1 cellular context compared by ENCODE assay signal in genomic region chr13:31044658-31045620, GRCh38.
TF ChIP-seq lines count a peak whose summit lies in the region.

No MANE protein-coding gene starts in this region.

TF ChIP-seq in HepG2, 621 proteins besides CTCF, POLR2A, EP300 and RAD21 (continued from another document):
- TF ChIP-seq, protein P1, sequence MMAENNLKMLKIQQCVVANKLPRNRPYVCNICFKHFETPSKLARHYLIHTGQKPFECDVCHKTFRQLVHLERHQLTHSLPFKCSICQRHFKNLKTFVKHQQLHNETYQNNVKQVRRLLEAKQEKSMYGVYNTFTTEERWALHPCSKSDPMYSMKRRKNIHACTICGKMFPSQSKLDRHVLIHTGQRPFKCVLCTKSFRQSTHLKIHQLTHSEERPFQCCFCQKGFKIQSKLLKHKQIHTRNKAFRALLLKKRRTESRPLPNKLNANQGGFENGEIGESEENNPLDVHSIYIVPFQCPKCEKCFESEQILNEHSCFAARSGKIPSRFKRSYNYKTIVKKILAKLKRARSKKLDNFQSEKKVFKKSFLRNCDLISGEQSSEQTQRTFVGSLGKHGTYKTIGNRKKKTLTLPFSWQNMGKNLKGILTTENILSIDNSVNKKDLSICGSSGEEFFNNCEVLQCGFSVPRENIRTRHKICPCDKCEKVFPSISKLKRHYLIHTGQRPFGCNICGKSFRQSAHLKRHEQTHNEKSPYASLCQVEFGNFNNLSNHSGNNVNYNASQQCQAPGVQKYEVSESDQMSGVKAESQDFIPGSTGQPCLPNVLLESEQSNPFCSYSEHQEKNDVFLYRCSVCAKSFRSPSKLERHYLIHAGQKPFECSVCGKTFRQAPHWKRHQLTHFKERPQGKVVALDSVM (CRISPR knock-in tag; IDR thresholded peaks at IDR 0.05) = no peak
- no peak for TF ChIP-seq ZNF607 (CRISPR knock-in tag; IDR thresholded peaks at IDR 0.05; ENCODE audit: borderline replicate concordance)
- no peak for TF ChIP-seq RORA (CRISPR knock-in tag; IDR thresholded peaks at IDR 0.05)
- no peak for TF ChIP-seq NKX3-1 (CRISPR knock-in tag; IDR thresholded peaks at IDR 0.05)
- TF ChIP-seq ZNF382 (CRISPR knock-in tag; IDR thresholded peaks at IDR 0.05; ENCODE audit: borderline replicate concordance) = no peak
- TF ChIP-seq ETS1 (CRISPR knock-in tag; IDR thresholded peaks at IDR 0.05) = no peak
- TF ChIP-seq ZFAT (CRISPR knock-in tag; conservative IDR thresholded peaks at IDR 0.05) = no peak
- no peak for TF ChIP-seq ZNF557 (CRISPR knock-in tag; IDR thresholded peaks at IDR 0.05)
- no peak for TF ChIP-seq HMGA1 (CRISPR knock-in tag; conservative IDR thresholded peaks at IDR 0.05)
- TF ChIP-seq, protein P2, sequence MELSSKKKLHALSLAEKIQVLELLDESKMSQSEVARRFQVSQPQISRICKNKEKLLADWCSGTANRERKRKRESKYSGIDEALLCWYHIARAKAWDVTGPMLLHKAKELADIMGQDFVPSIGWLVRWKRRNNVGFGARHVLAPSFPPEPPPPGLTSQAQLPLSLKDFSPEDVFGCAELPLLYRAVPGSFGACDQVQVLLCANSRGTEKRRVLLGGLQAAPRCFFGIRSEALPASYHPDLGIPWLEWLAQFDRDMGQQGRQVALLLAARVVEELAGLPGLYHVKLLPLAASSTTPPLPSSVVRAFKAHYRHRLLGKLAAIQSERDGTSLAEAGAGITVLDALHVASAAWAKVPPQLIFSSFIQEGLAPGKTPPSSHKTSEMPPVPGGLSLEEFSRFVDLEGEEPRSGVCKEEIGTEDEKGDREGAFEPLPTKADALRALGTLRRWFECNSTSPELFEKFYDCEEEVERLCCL (CRISPR knock-in tag; IDR thresholded peaks at IDR 0.05; ENCODE audit: borderline replicate concordance) = no peak
